In the genomic region with DNA sequence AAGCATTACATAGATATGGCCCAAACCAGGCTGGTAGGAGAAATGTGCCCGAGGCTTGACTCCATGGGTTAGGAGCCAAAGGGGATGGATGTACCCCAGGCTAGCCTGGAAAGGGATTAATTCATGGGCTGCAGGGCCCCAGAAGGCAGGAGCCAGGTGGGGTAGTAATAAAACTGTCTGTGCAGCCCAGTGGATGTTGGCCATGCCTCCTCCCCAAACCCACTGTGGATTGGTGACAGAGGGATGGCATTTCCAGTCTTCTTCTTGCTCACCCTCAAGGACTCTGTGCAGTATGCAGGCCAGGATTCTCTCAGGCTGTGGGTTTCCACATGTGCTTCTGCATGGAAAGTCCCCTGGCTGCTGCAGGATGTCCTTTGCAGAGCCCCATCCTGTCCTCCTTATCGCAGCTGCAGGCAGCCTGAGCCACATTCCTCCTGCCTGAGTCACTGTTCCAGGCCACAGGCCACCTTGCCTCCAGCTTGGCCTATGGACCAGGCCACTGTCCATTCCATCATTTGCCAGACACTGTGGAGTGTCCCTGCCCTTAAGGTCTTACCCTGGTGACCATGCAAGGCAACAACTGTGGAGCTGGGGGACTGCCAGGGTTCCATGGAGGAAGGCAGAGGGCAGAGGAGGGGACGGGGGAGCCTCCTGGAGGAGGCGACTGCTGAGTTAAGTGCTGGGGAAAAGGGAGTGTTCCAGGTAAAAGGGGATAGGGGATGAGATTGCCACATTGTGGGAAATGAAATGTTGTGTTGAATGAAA, we compare ENCODE assay signal across 8 cellular contexts. TPM values are rescaled to one million over a fixed set of nuclear protein-coding genes. Genes with fewer than 3 reads are reported as not detected.
DNase-seq lines count a peak whose midpoint lies in the region; ATAC-seq, FAIRE-seq and TF ChIP-seq lines count a peak whose summit lies in the region.

No MANE protein-coding gene starts in this region.

- H3K4me1 ChIP-seq in GM12878 (ENCODE audit: control insufficient read depth, insufficient read depth, low read length) = peaks cover 12% of the 10 kb centered on the region

- H3K4me3 ChIP-seq in GM12878 = no peak overlapping the region

- no peak overlapping the region for H3K4me2 ChIP-seq in GM12878 (ENCODE audit: control insufficient read depth, insufficient read depth)

- TF ChIP-seq POLR2A in GM12878 (IDR thresholded peaks at IDR 0.05; ENCODE audit: low read depth, low read length) = no peak

- no peak for TF ChIP-seq RAD21 in GM12878 (IDR thresholded peaks at IDR 0.05; ENCODE audit: insufficient read depth, low read depth, low read length)

- BruUV-seq in GM12878 (replicated peaks; lab: Mats Ljungman, UMichigan) = no TSS peak

- no peak for FAIRE-seq in GM12878 (lab: Jason Lieb, UNC)

- H4K20me1 ChIP-seq in GM12878 (ENCODE audit: control insufficient read depth, insufficient read depth) = no peaks in the 10 kb centered on the region

- no peak overlapping the region for H2AFZ ChIP-seq in GM12878 (ENCODE audit: control insufficient read depth, low read depth, low read length)

- RAD21 ChIA-PET in GM12878 (lab: Charles Lee; ENCODE audit: unreplicated experiment) = interaction anchor here (1.3 kb wide), 1 partner anchor 20 kb away, joined by 3 read pairs; no protein-coding TSS in a partner anchor

- ATAC-seq in HG03196 (IDR thresholded peaks at IDR 0.05; ENCODE audit: unreplicated experiment) (peak; percentile 61), GM12878 (peak; percentile 91), left colon (peak; percentile 77), HG02763 (IDR thresholded peaks at IDR 0.05; ENCODE audit: unreplicated experiment) (no peak)

- in situ Hi-C loops in GM12878 (cut with MboI) = no loop called here

- intact Hi-C loops in GM12878 (cut with micrococcal nuclease; ENCODE audit: unreplicated experiment) = no loop called here
- intact Hi-C loops in left colon (cut with DNase I, micrococcal nuclease) = no loop called here

- DNase-seq in ELF-1 (ENCODE audit: low read depth, low spot score) (peak; percentile 92), GM12878 (ENCODE audit: low read depth, low spot score) (peak; percentile 20), left colon (peak; percentile 34 to 68), inferior parietal cortex (ENCODE audit: extremely low spot score) (no peak), NCI-H748 (lab: John Stamatoyannopoulos, UW; ENCODE audit: unreplicated experiment) (no peak)
- DNase-seq in stimulated activated CD4-positive, alpha-beta T cell treated with anti-CD3 and anti-CD28 coated beads, Interleukin-1b, Interleukin-23, amount 100 ng/mL, for 48 hours = no peak

- H3K27me3 ChIP-seq in GM12878 (replicated peaks in 1 of 2; ENCODE audit: control insufficient read depth in 2 of 2, insufficient read depth in 2 of 2, low read length in 1 of 2) = no peaks in the 10 kb centered on the region

- no peak overlapping the region for H3K9ac ChIP-seq in GM12878 (ENCODE audit: control insufficient read depth, insufficient read depth, low read length)

- no peak for TF ChIP-seq CTCF in GM12878 (IDR thresholded peaks at IDR 0.05 in 2 of 3, conservative IDR thresholded peaks at IDR 0.05 in 1 of 3; ENCODE audit: control insufficient read depth in 2 of 3, extremely low read depth in 1 of 3, insufficient read depth in 1 of 3, low read depth in 3 of 3, low read length in 3 of 3)

- CTCF ChIA-PET in GM12878 (lab: Yijun Ruan, JAX) = no interaction called here

- no peaks in the 10 kb centered on the region for H3K9me3 ChIP-seq in GM12878 (replicated peaks; ENCODE audit: control insufficient read depth, insufficient read depth, low read length)

- SMC1A ChIA-PET in GM12878 (lab: Charles Lee; ENCODE audit: uncharacterized antibody, unreplicated experiment) = interaction anchor here (1.0 to 1.6 kb wide), 3 partner anchors 9 to 51 kb away, joined by 3 to 5 read pairs (median 3); no protein-coding TSS in a partner anchor

- WGBS in GM12878 (ENCODE audit: insufficient coverage, insufficient replicate concordance, low lambda C conversion rate, missing lambda C conversion rate) = 64% methylated on average over 4 of the region's 4 CpGs

- POLR2A ChIA-PET in GM12878 (lab: Charles Lee) = interaction anchor here (0.6 to 1.0 kb wide), 2 partner anchors 22 to 53 kb away, joined by 3 read pairs; no protein-coding TSS in a partner anchor

- TF ChIP-seq EP300 in GM12878 (IDR thresholded peaks at IDR 0.05; ENCODE audit: borderline replicate concordance in 1 of 2, control insufficient read depth in 1 of 2, low read depth in 2 of 2, low read length in 2 of 2) = no peak

- H3K36me3 ChIP-seq in GM12878 (ENCODE audit: control insufficient read depth in 2 of 2, insufficient read depth in 2 of 2, low read length in 1 of 2) = no peaks in the 10 kb centered on the region

- no peak overlapping the region for H3K27ac ChIP-seq in GM12878 (ENCODE audit: control insufficient read depth, insufficient read depth)

- H3K79me2 ChIP-seq in GM12878 (ENCODE audit: control insufficient read depth, insufficient read depth, low read length) = no peaks in the 10 kb centered on the region

TF ChIP-seq in GM12878, 131 proteins besides CTCF, POLR2A, EP300 and RAD21 (continues in another document):
- TF ChIP-seq KDM1A (IDR thresholded peaks at IDR 0.05; ENCODE audit: borderline replicate concordance) (no peak), POLR2AphosphoS2 (IDR thresholded peaks at IDR 0.05; ENCODE audit: low read depth, low read length) (no peak), RELB (IDR thresholded peaks at IDR 0.05; ENCODE audit: low read depth) (peak; percentile 62; the same call in 1 of the 2 replicates), POLR2AphosphoS5 (IDR thresholded peaks at IDR 0.05; ENCODE audit: low read length) (no peak), WRNIP1 (IDR thresholded peaks at IDR 0.05; ENCODE audit: borderline replicate concordance, low read depth, low read length) (no peak), SREBF2 (IDR thresholded peaks at IDR 0.05; ENCODE audit: low read length) (no peak), JUND (IDR thresholded peaks at IDR 0.05; ENCODE audit: low read depth, low read length) (no peak), ESRRA (IDR thresholded peaks at IDR 0.05; ENCODE audit: low read length) (no peak), CBX5 (IDR thresholded peaks at IDR 0.05; ENCODE audit: low read depth) (no peak), HDAC2 (IDR thresholded peaks at IDR 0.05) (no peak), ETV6 (conservative IDR thresholded peaks at IDR 0.05 in 1 of 2, IDR thresholded peaks at IDR 0.05 in 1 of 2; ENCODE audit: borderline replicate concordance in 1 of 2, low read depth in 1 of 2) (no peak), NR2C2 (IDR thresholded peaks at IDR 0.05; ENCODE audit: borderline replicate concordance, control insufficient read depth, insufficient read length, low read depth) (no peak), BHLHE40 (IDR thresholded peaks at IDR 0.05; ENCODE audit: borderline replicate concordance in 1 of 2, low read depth in 2 of 2, low read length in 1 of 2) (no peak), PAX8 (IDR thresholded peaks at IDR 0.05) (no peak), DPF2 (IDR thresholded peaks at IDR 0.05) (peak; percentile 37; the same call in 1 of the 2 replicates)

RNA-seq across cellular contexts. Expression of gene INO80C, which starts 38.9 kb away (rescaled TPM):
- 39.2 and 40.2 TPM in 2 replicates for total RNA-seq in GM12878 (2013; cell fraction: nucleolus; rRNA removed)
- total RNA-seq in GM12878 (2014; rRNA removed) (9.8 and 9.9 TPM in 2 replicates), GM12878 (2014; rRNA removed; fragmentation: Illumina TruSeq; extraction: Trizol) (16.0 and 18.1 TPM in 2 replicates), GM12878 (2021) (29.3 and 30.7 TPM in 2 replicates), left colon (10 to 100 TPM; 35.2 to 37.5 TPM)
- polyA plus RNA-seq in GM12878 (2011; ENCODE audit: low read depth) = 17.9 TPM
- polyA plus RNA-seq in GM12878 (2011; rRNA removed) (31.3 and 31.6 TPM in 2 replicates), GM12878 (2014; fragmentation: Illumina TruSeq; extraction: Trizol) (32.8 and 34.2 TPM in 2 replicates), GM12878 (2014; fragmentation: Nextera tagmentation; extraction: Ambion mirVana) (10 to 100 TPM; 25.0 to 31.6 TPM), GM12878 (2014; rRNA removed) (29.7 and 43.2 TPM in 2 replicates), GM12878 (2016; fragmentation: Nextera tagmentation; extraction: Ambion mirVana) (10 to 100 TPM; 28.3 to 30.9 TPM)
- 27.9 and 34.4 TPM in 2 replicates for polyA plus RNA-seq in GM12878 (2011; cell fraction: cytosol; rRNA removed)
- 29.8 and 31.2 TPM in 2 replicates for polyA plus RNA-seq in GM12878 (2011; cell fraction: nucleus; rRNA removed)
- polyA plus RNA-seq in GM12878 (2012) = 15.2 and 16.8 TPM in 2 replicates
- 13.2 and 19.6 TPM in 2 replicates for polyA minus RNA-seq in GM12878 (2011; rRNA and poly(A)+ RNA removed)
- 4.9 and 10.4 TPM in 2 replicates for polyA minus RNA-seq in GM12878 (2011; cell fraction: cytosol; rRNA and poly(A)+ RNA removed)
- 9.2 and 15.2 TPM in 2 replicates for polyA minus RNA-seq in GM12878 (2011; cell fraction: nucleus; rRNA and poly(A)+ RNA removed)

Comparison
In these comparisons a context has a peak if more than half of its experiments do, and no peak if none do; other contexts are left out.
1. DNase-seq: peak in ELF-1 (single experiment), GM12878 (single experiment) and left colon (2 of 2); none in inferior parietal cortex (single experiment), NCI-H748 (single experiment) and stimulated activated CD4-positive, alpha-beta T cell treated with anti-CD3 and anti-CD28 coated beads, Interleukin-1b, Interleukin-23, amount 100 ng/mL, for 48 hours (single experiment).